In the genomic region with DNA sequence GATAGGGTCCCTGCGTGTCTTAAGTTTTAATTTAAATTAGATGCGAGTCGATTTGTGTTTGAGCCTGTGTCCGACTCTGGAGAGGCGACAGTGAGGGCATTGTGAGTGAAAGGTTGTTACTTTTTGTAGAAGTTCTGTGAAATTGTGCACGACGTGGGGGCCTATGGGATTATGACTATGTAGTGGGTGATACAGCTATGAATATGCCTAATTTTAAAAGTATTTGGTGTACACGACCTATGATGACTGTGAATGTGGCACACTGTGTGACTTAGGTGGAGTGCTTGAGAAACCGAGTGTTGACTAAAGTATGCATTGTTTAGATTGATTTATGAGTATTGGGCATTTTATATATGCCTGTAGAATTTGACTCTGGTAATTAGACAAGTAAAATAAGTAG, we compare ENCODE assay signal across 8 cellular contexts. TPM values are rescaled to one million over a fixed set of nuclear protein-coding genes. Genes with fewer than 3 reads are reported as not detected.
A peak's percentile ranks its signal among the peaks of the same experiment; 100 is the strongest.
DNase-seq lines count a peak whose midpoint lies in the region; TF ChIP-seq lines count a peak whose summit lies in the region.

No MANE protein-coding gene starts in this region.

- H3K4me3 ChIP-seq in Loucy (ENCODE audit: low read length, poor library complexity, severe bottlenecking): peak overlapping the region; percentile 96
- H3K4me3 ChIP-seq in effector memory CD4-positive, alpha-beta T cell (ENCODE audit: insufficient read depth, low read depth, low read length, poor library complexity, severe bottlenecking): peak overlapping the region; percentile 68

- peak overlapping the region; percentile 95 for H2AFZ ChIP-seq in Loucy (ENCODE audit: low read length)

- H3K4me2 ChIP-seq in Loucy (ENCODE audit: low read depth, low read length, poor library complexity, severe bottlenecking): peak overlapping the region; percentile 90

- peaks cover 16% of the 10 kb centered on the region for H3K4me1 ChIP-seq in Loucy (ENCODE audit: insufficient read depth, low read length, poor library complexity, severe bottlenecking)
- H3K4me1 ChIP-seq in effector memory CD4-positive, alpha-beta T cell (ENCODE audit: control insufficient read depth, insufficient read depth, low read length, poor library complexity, severe bottlenecking): peaks cover 8% of the 10 kb centered on the region

- no peaks in the 10 kb centered on the region for H3K9me2 ChIP-seq in Loucy (replicated peaks; ENCODE audit: low read depth, low read length)

- H3K9me3 ChIP-seq in Loucy (ENCODE audit: insufficient read depth, low read depth, low read length): no peaks in the 10 kb centered on the region
- H3K9me3 ChIP-seq in effector memory CD4-positive, alpha-beta T cell (ENCODE audit: control insufficient read depth, low read length): no peaks in the 10 kb centered on the region

- peak overlapping the region; percentile 79 for H3K27ac ChIP-seq in C4-2B
- no peak overlapping the region for H3K27ac ChIP-seq in effector memory CD4-positive, alpha-beta T cell (ENCODE audit: insufficient read depth, low read length, poor library complexity, severe bottlenecking)

- TF ChIP-seq CTCF in C4-2B (conservative IDR thresholded peaks at IDR 0.05): no peak
- no peak for TF ChIP-seq CTCF in Loucy (conservative IDR thresholded peaks at IDR 0.05; ENCODE audit: low read length)
- no peak for TF ChIP-seq CTCF in neural crest cell (conservative IDR thresholded peaks at IDR 0.05)

- H3K9me3 Mint-ChIP-seq in neural crest cell: peaks cover 12% of the 10 kb centered on the region

- H3F3A ChIP-seq in Loucy (ENCODE audit: low read depth): no peaks in the 10 kb centered on the region

- H3K4me1 Mint-ChIP-seq in neural crest cell: peaks cover 26% of the 10 kb centered on the region

- peaks cover 3% of the 10 kb centered on the region for H3K27me3 Mint-ChIP-seq in neural crest cell (ENCODE audit: low read depth)

- peak overlapping the region; percentile 91 for H3K27ac Mint-ChIP-seq in neural crest cell (ENCODE audit: unreplicated experiment)

- H3K27me3 ChIP-seq in Loucy (ENCODE audit: insufficient read depth, low read length, poor library complexity, severe bottlenecking): no peaks in the 10 kb centered on the region
- no peaks in the 10 kb centered on the region for H3K27me3 ChIP-seq in effector memory CD4-positive, alpha-beta T cell (replicated peaks; ENCODE audit: control insufficient read depth, insufficient read depth, low read length, poor library complexity, severe bottlenecking)

- no peak for DNase-seq in effector memory CD4-positive, alpha-beta T cell
- no peak for DNase-seq in neural crest cell (ENCODE audit: low read depth, low spot score)
- no peak for DNase-seq in AG20443 (ENCODE audit: low spot score)
- DNase-seq in RPMI8226: no peak
- no peak for DNase-seq in NCI-H1436 (lab: John Stamatoyannopoulos, UW)
- DNase-seq in NCI-H526 treated with DMSO at 0.1 percent for 48 hours (lab: John Stamatoyannopoulos, UW): no peak

- peaks cover 30% of the 10 kb centered on the region; the same call in 1 of the 2 replicates for H3K36me3 ChIP-seq in Loucy (ENCODE audit: insufficient read depth, low read length)
- H3K36me3 ChIP-seq in effector memory CD4-positive, alpha-beta T cell (ENCODE audit: control insufficient read depth, insufficient read depth, low read length): peaks cover 39% of the 10 kb centered on the region

- H4K20me1 ChIP-seq in Loucy (ENCODE audit: insufficient read depth, low read length, poor library complexity, severe bottlenecking): peaks cover 7% of the 10 kb centered on the region

- H3K79me2 ChIP-seq in Loucy (ENCODE audit: insufficient read depth, low read length): peaks cover 58% of the 10 kb centered on the region

- peaks cover 57% of the 10 kb centered on the region for H3K36me3 Mint-ChIP-seq in neural crest cell (ENCODE audit: low read depth)

- peak overlapping the region; percentile 99 for H3K4me3 Mint-ChIP-seq in neural crest cell

- peak overlapping the region; percentile 94 for H3K9ac ChIP-seq in Loucy (ENCODE audit: low read depth, low read length, poor library complexity, severe bottlenecking)

RNA-seq across cellular contexts. Expression of gene ZNF567, which starts 0.6 kb away (rescaled TPM):
- 8.6 and 10.3 TPM in 2 replicates for total RNA-seq in neural crest cell

RNA-seq across cellular contexts. Expression of gene ZNF461, which starts 21.4 kb away (rescaled TPM):
- total RNA-seq in neural crest cell: 7.7 and 10.2 TPM in 2 replicates
